In genomic region chr9:27361401-27361953, GRCh38 we compare ENCODE assay signal across 11 cellular contexts.
"Had no signal": no experiment of that assay in that cellular context is flagged by ENCODE, and none has a peak within 500 bp of the region (broad histone marks: within the 10 kb centered on the region; RNA-seq: fewer than 3 reads in every experiment).

No MANE protein-coding gene starts in this region.

- H3K36me3 Mint-ChIP-seq: natural killer cell had no signal

- DNase-seq: activated naive CD4-positive, alpha-beta T cell treated with anti-CD3 and anti-CD28 coated beads, Interleukin-2, amount 50 U/mL, for 16 hours; adrenal gland; effector memory CD8-positive, alpha-beta T cell; hippocampal formation; natural killer cell; stimulated activated CD4-positive, alpha-beta T cell treated with anti-CD3 and anti-CD28 coated beads, Interleukin-4, amount 100 ng/mL, for 24 hours; stimulated activated naive CD8-positive, alpha-beta T cell treated with anti-CD3 and anti-CD28 coated beads, Interleukin-15, amount 100 ng/mL, for 72 hours; T-helper 17 cell; tibial artery had no signal

- H3K27ac ChIP-seq: adrenal gland, tibial artery had no signal

- H3K36me3 ChIP-seq: adrenal gland had no signal

- H3K4me1 Mint-ChIP-seq: central memory CD8-positive, alpha-beta T cell had no signal

- H3K9me3 Mint-ChIP-seq: central memory CD8-positive, alpha-beta T cell; effector memory CD8-positive, alpha-beta T cell; natural killer cell; stimulated activated naive CD8-positive, alpha-beta T cell treated with anti-CD3 and anti-CD28 coated beads, Interleukin-15, amount 100 ng/mL, for 72 hours had no signal

- H3K27me3 Mint-ChIP-seq: central memory CD8-positive, alpha-beta T cell; effector memory CD8-positive, alpha-beta T cell; T-helper 17 cell had no signal

- H3K27me3 ChIP-seq: adrenal gland, tibial artery had no signal

- H3K4me3 ChIP-seq: adrenal gland, lung, tibial artery had no signal

- H3K9me3 ChIP-seq: adrenal gland, tibial artery had no signal

- H3K4me3 Mint-ChIP-seq: central memory CD8-positive, alpha-beta T cell; effector memory CD8-positive, alpha-beta T cell; natural killer cell; stimulated activated naive CD8-positive, alpha-beta T cell treated with anti-CD3 and anti-CD28 coated beads, Interleukin-15, amount 100 ng/mL, for 72 hours; T-helper 17 cell had no signal

- ATAC-seq: effector memory CD8-positive, alpha-beta T cell; natural killer cell; stimulated activated naive CD8-positive, alpha-beta T cell treated with anti-CD3 and anti-CD28 coated beads, Interleukin-15, amount 100 ng/mL, for 72 hours; T-helper 17 cell had no signal

- H3K27ac Mint-ChIP-seq: effector memory CD8-positive, alpha-beta T cell; natural killer cell; T-helper 17 cell had no signal
